ENCODE assay signal across 1 cellular context in genomic region chr14:61525293-61526011, GRCh38.
TF ChIP-seq lines count a peak whose summit lies in the region.

No MANE protein-coding gene starts in this region.

TF ChIP-seq in GM12878, 131 proteins besides CTCF, POLR2A, EP300 and RAD21 (continued from another document and continues in another):
- TF ChIP-seq POLR2AphosphoS5 (IDR thresholded peaks at IDR 0.05; ENCODE audit: low read length): no peak
- no peak for TF ChIP-seq USF2 (IDR thresholded peaks at IDR 0.05; ENCODE audit: borderline replicate concordance, low read depth, low read length)
- TF ChIP-seq NFYA (IDR thresholded peaks at IDR 0.05; ENCODE audit: borderline replicate concordance, low read depth, low read length): no peak
- TF ChIP-seq SMAD1 (IDR thresholded peaks at IDR 0.05; ENCODE audit: low read depth, partially characterized antibody): no peak
- no peak for TF ChIP-seq TAF1 (IDR thresholded peaks at IDR 0.05; ENCODE audit: borderline replicate concordance, low read depth, low read length)
- no peak for TF ChIP-seq IRF3 (IDR thresholded peaks at IDR 0.05)
- TF ChIP-seq HDGF (IDR thresholded peaks at IDR 0.05): no peak
- TF ChIP-seq PBX3 (IDR thresholded peaks at IDR 0.05; ENCODE audit: insufficient replicate concordance, low read depth, low read length): no peak
- no peak for TF ChIP-seq POU2F2 (IDR thresholded peaks at IDR 0.05; ENCODE audit: borderline replicate concordance, low read depth, low read length)
- TF ChIP-seq WRNIP1 (IDR thresholded peaks at IDR 0.05; ENCODE audit: borderline replicate concordance, low read depth, low read length): no peak
- TF ChIP-seq TCF3 (IDR thresholded peaks at IDR 0.05; ENCODE audit: borderline replicate concordance, insufficient read depth, low read depth, low read length): no peak
- TF ChIP-seq YBX1 (IDR thresholded peaks at IDR 0.05): no peak
- TF ChIP-seq PAX8 (IDR thresholded peaks at IDR 0.05): no peak
- no peak for TF ChIP-seq HCFC1 (IDR thresholded peaks at IDR 0.05; ENCODE audit: low read length)
- TF ChIP-seq KAT2A (conservative IDR thresholded peaks at IDR 0.05; ENCODE audit: control insufficient read depth, low read depth, low read length): no peak
- TF ChIP-seq SMARCA5 (IDR thresholded peaks at IDR 0.05): no peak
- no peak for TF ChIP-seq NRF1 (conservative IDR thresholded peaks at IDR 0.05; ENCODE audit: low read depth, low read length)
- TF ChIP-seq RELA (IDR thresholded peaks at IDR 0.05; ENCODE audit: borderline replicate concordance, partially characterized antibody): no peak
- peak; percentile 87 for TF ChIP-seq RUNX3 (IDR thresholded peaks at IDR 0.05; ENCODE audit: low read length)
- TF ChIP-seq SPI1 (IDR thresholded peaks at IDR 0.05; ENCODE audit: borderline replicate concordance, insufficient read depth, low read depth, low read length): peak; percentile 26; the same call in 1 of the 2 replicates
- TF ChIP-seq TARDBP (IDR thresholded peaks at IDR 0.05; ENCODE audit: borderline replicate concordance): no peak
- no peak for TF ChIP-seq E2F4 (IDR thresholded peaks at IDR 0.05; ENCODE audit: low read depth, low read length)
- TF ChIP-seq PAX5 (IDR thresholded peaks at IDR 0.05; ENCODE audit: borderline replicate concordance, low read depth, low read length): no peak
- no peak for TF ChIP-seq ZBTB33 (IDR thresholded peaks at IDR 0.05)
- no peak for TF ChIP-seq ZZZ3 (IDR thresholded peaks at IDR 0.05; ENCODE audit: control insufficient read depth, insufficient read length, low read depth)
- TF ChIP-seq ZNF592 (IDR thresholded peaks at IDR 0.05): no peak
- no peak for TF ChIP-seq ZNF384 (IDR thresholded peaks at IDR 0.05; ENCODE audit: borderline replicate concordance, low read depth, low read length)
- TF ChIP-seq SKIL (IDR thresholded peaks at IDR 0.05; ENCODE audit: low read depth, poor library complexity, severe bottlenecking): peak; percentile 66
- TF ChIP-seq TBL1XR1 (IDR thresholded peaks at IDR 0.05; ENCODE audit: low read depth, low read length): no peak
- TF ChIP-seq NBN (IDR thresholded peaks at IDR 0.05): no peak
- TF ChIP-seq E4F1 (IDR thresholded peaks at IDR 0.05; ENCODE audit: borderline replicate concordance, partially characterized antibody): no peak
- no peak for TF ChIP-seq ASH2L (IDR thresholded peaks at IDR 0.05; ENCODE audit: borderline replicate concordance, low read depth)
- no peak for TF ChIP-seq TCF12 (IDR thresholded peaks at IDR 0.05; ENCODE audit: low read depth, low read length)
- TF ChIP-seq ZBTB40 (IDR thresholded peaks at IDR 0.05; ENCODE audit: borderline replicate concordance): no peak
- peak; percentile 65 for TF ChIP-seq IKZF1 (conservative IDR thresholded peaks at IDR 0.05)
- no peak for TF ChIP-seq LARP7 (IDR thresholded peaks at IDR 0.05)
- TF ChIP-seq IRF4 (IDR thresholded peaks at IDR 0.05; ENCODE audit: low read depth, low read length): peak; percentile 66; the same call in 1 of the 2 replicates
- peak; percentile 35; the same call in 1 of the 2 replicates for TF ChIP-seq BCL11A (IDR thresholded peaks at IDR 0.05; ENCODE audit: low read depth, low read length)
- no peak for TF ChIP-seq FOS (IDR thresholded peaks at IDR 0.05; ENCODE audit: borderline replicate concordance, extremely low read depth, insufficient read length)
